ENCODE assay signal across 1 cellular context in the genomic region with DNA sequence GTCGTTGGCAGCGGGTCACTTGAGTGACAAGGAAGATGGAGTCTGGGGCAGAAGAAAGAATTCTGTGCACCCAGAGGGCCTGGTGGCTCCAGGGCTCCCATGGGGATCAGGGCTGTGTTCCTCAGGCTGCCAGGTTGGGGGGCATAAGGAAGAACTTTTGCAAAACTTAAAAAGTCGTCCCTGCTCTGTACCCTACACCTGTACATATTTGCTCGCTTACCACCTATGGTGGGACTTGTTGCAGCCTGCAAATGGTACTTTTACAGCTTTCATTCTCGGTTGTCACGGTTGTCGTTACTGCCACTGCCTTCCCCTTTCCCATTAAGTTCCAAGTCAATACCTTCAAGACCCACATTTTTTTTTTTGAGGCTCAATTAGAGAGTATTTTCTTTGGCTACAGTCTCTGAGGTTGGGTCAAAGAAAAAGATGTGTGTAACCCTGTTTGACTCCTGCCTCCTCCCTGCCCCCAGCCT.
TF ChIP-seq lines count a peak whose summit lies in the region.

No MANE protein-coding gene starts in this region.

TF ChIP-seq in SK-N-SH, 30 proteins besides CTCF, POLR2A, EP300 and RAD21 (continued from another document):
- no peak for TF ChIP-seq TCF12 (IDR thresholded peaks at IDR 0.05)
- TF ChIP-seq EZH2phosphoT487 (IDR thresholded peaks at IDR 0.05; ENCODE audit: borderline replicate concordance, low read depth) = no peak
- no peak for TF ChIP-seq USF1 (IDR thresholded peaks at IDR 0.05; ENCODE audit: borderline replicate concordance, low read depth)
- TF ChIP-seq POLR2AphosphoS5 (IDR thresholded peaks at IDR 0.05; ENCODE audit: low read depth, low read length) = no peak
- TF ChIP-seq FOSL2 (IDR thresholded peaks at IDR 0.05; ENCODE audit: borderline replicate concordance, low read depth) = no peak
- TF ChIP-seq JUND (IDR thresholded peaks at IDR 0.05) = no peak
- no peak for TF ChIP-seq NFIC (IDR thresholded peaks at IDR 0.05; ENCODE audit: borderline replicate concordance)
- no peak for TF ChIP-seq RCOR1 (IDR thresholded peaks at IDR 0.05; ENCODE audit: low read length)
- TF ChIP-seq, protein P1, sequence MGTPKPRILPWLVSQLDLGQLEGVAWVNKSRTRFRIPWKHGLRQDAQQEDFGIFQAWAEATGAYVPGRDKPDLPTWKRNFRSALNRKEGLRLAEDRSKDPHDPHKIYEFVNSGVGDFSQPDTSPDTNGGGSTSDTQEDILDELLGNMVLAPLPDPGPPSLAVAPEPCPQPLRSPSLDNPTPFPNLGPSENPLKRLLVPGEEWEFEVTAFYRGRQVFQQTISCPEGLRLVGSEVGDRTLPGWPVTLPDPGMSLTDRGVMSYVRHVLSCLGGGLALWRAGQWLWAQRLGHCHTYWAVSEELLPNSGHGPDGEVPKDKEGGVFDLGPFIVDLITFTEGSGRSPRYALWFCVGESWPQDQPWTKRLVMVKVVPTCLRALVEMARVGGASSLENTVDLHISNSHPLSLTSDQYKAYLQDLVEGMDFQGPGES (IDR thresholded peaks at IDR 0.05; ENCODE audit: low read depth, low read length) = no peak
- TF ChIP-seq ELF1 (IDR thresholded peaks at IDR 0.05) = no peak
- no peak for TF ChIP-seq SIN3A (IDR thresholded peaks at IDR 0.05; ENCODE audit: borderline replicate concordance, low read depth, low read length)
- no peak for TF ChIP-seq GABPA (IDR thresholded peaks at IDR 0.05; ENCODE audit: low read depth)
- no peak for TF ChIP-seq ZBTB33 (IDR thresholded peaks at IDR 0.05; ENCODE audit: borderline replicate concordance, low read depth)
- TF ChIP-seq CHD2 (IDR thresholded peaks at IDR 0.05; ENCODE audit: low read length, partially characterized antibody) = no peak
- TF ChIP-seq, protein P2, sequence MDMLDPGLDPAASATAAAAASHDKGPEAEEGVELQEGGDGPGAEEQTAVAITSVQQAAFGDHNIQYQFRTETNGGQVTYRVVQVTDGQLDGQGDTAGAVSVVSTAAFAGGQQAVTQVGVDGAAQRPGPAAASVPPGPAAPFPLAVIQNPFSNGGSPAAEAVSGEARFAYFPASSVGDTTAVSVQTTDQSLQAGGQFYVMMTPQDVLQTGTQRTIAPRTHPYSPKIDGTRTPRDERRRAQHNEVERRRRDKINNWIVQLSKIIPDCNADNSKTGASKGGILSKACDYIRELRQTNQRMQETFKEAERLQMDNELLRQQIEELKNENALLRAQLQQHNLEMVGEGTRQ (IDR thresholded peaks at IDR 0.05; ENCODE audit: borderline replicate concordance, low read depth, low read length) = no peak
